In the genomic region with DNA sequence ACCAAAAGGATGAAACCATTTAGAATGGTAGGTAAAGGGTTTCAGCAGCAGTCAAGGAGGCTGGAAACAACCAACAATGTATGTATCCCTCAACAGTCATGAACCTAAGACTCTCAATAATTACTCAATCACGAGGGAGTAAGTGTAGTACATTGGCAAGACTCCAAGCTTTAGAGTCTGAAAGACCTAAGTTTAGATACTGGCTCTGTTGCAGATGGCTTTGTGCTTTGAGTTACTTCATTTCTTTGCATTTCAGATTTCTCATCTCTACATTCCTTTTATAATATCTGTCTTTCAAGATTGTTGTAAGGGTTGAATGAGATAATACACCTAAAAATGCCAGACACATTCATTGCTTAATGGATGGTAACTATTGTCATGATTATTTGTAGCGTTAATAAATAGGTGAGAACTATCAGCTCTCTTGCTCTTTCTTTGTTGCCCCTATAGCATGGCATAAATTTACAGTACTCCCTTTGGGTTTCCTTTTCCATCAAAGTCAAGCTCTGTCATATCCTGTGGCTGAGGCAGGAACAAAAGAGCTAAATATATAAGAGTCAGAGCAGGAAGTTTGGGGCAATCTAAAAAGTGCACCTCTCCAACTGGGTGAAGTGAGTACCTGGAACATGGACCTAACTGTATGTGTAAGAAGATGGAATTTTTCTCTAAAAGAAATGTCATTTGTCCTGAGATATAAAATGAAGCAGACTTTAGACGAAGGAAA, we compare ENCODE assay signal across 8 cellular contexts.
DNase-seq lines count a peak whose midpoint lies in the region; ATAC-seq and TF ChIP-seq lines count a peak whose summit lies in the region.
"Had no signal": no experiment of that assay in that cellular context is flagged by ENCODE, and none has a peak within 500 bp of the region (broad histone marks: within the 10 kb centered on the region; RNA-seq: fewer than 3 reads in every experiment).

No MANE protein-coding gene starts in this region.

- H3K4me1 Mint-ChIP-seq in mesothelial cell of epicardium, result peaks cover 37% of the 10 kb centered on the region

- no peaks in the 10 kb centered on the region for H3K36me3 Mint-ChIP-seq in mesothelial cell of epicardium

- peak; percentile 43 for ATAC-seq in GM18909 (IDR thresholded peaks at IDR 0.05; ENCODE audit: poor library complexity, unreplicated experiment)
- ATAC-seq in HG02798 (IDR thresholded peaks at IDR 0.05; ENCODE audit: poor library complexity, unreplicated experiment), result peak; percentile 30

- peak overlapping the region; percentile 81 for H3K27ac Mint-ChIP-seq in mesothelial cell of epicardium

- no peak for TF ChIP-seq CTCF in mesothelial cell of epicardium (IDR thresholded peaks at IDR 0.05; ENCODE audit: unreplicated experiment)

- H3K27me3 Mint-ChIP-seq in mesothelial cell of epicardium (ENCODE audit: low read depth), result no peaks in the 10 kb centered on the region

- H3K9me3 Mint-ChIP-seq in mesothelial cell of epicardium, result no peaks in the 10 kb centered on the region

- no peak overlapping the region for H3K4me3 Mint-ChIP-seq in mesothelial cell of epicardium

- DNase-seq in NCI-H69 (lab: John Stamatoyannopoulos, UW) (peak; percentile 86), mesothelial cell of epicardium (ENCODE audit: low spot score in 2 of 2, unreplicated experiment in 2 of 2) (no peak), activated gamma-delta T cell treated with Interleukin-2 at 50 U/mL for 16 hours (no peak), CD1c-positive myeloid dendritic cell (ENCODE audit: extremely low spot score) (no peak), RPMI8226 (no peak)
- DNase-seq: NCI-H510A had no signal
